29 cellular contexts compared by ENCODE assay signal in the genomic region with DNA sequence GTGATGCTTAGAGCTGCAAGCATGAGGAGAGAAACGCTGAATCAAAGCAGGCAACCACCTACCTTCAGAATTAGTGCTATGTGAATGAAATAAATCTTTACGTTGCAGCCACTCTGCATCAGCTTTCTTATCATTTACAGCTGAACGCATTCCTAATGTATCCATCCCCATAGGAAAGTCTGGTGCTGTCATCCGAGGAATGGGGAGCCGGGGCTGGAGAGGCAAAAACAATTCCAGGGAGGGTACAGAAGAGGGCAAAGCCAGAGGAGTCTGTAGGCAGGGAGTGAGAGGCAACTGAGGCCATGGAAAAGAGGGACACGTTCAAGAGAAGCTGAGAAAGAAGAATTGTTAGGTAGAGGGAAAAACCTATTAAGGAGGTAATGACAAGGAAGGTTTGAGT.
"Had no signal": no experiment of that assay in that cellular context is flagged by ENCODE, and none has a peak within 500 bp of the region (broad histone marks: within the 10 kb centered on the region; RNA-seq: fewer than 3 reads in every experiment).

No MANE protein-coding gene starts in this region.

- H3K4me3 ChIP-seq: stomach, suprapubic skin, testis, thoracic aorta, thyroid gland, tibial artery, tibial nerve, transverse colon, upper lobe of left lung, upper lobe of right lung, uterus, vagina had no signal

- H3K36me3 ChIP-seq: stomach, suprapubic skin, thoracic aorta, thyroid gland, tibial artery, tibial nerve, transverse colon, upper lobe of left lung, upper lobe of right lung, uterus, vagina had no signal

- H3K36me3 Mint-ChIP-seq: stimulated activated effector memory CD8-positive, alpha-beta T cell treated with anti-CD3 and anti-CD28 coated beads, Interleukin-12 subunit alpha, Interleukin-12 subunit beta, amount 100 ng/mL, for 72 hours; stimulated activated memory B cell treated with anti-CD40 and anti-IgM and Interleukin-4, amounts not matched to agents 10 μg/mL and 1 μg/mL and 100 μg/mL, for 72 hours; stimulated activated naive B cell treated with anti-CD40 and anti-IgM and Interleukin-4, amounts not matched to agents 10 μg/mL and 1 μg/mL and 100 μg/mL, for 72 hours; type B pancreatic cell had no signal

- H3K27ac Mint-ChIP-seq: stimulated activated effector memory CD8-positive, alpha-beta T cell treated with anti-CD3 and anti-CD28 coated beads, Interleukin-12 subunit alpha, Interleukin-12 subunit beta, amount 100 ng/mL, for 72 hours; stimulated activated memory B cell treated with anti-CD40 and anti-IgM and Interleukin-4, amounts not matched to agents 10 μg/mL and 1 μg/mL and 100 μg/mL, for 72 hours; stimulated activated naive B cell treated with anti-CD40 and anti-IgM and Interleukin-4, amounts not matched to agents 10 μg/mL and 1 μg/mL and 100 μg/mL, for 72 hours; stimulated activated naive CD8-positive, alpha-beta T cell treated with anti-CD3 and anti-CD28 coated beads, Interleukin-15, amount 100 ng/mL, for 72 hours; stimulated activated naive CD8-positive, alpha-beta T cell treated with anti-CD3 and anti-CD28 coated beads, Interleukin-15, Interleukin-2, amounts not matched to agents 100 ng/mL and 50 ng/mL, for 24 hours; type B pancreatic cell had no signal

- H3K4me1 Mint-ChIP-seq: stimulated activated effector memory CD8-positive, alpha-beta T cell treated with anti-CD3 and anti-CD28 coated beads, Interleukin-12 subunit alpha, Interleukin-12 subunit beta, amount 100 ng/mL, for 72 hours; stimulated activated memory B cell treated with anti-CD40 and anti-IgM and Interleukin-4, amounts not matched to agents 10 μg/mL and 1 μg/mL and 100 μg/mL, for 72 hours had no signal

- H3K27ac ChIP-seq: stomach, suprapubic skin, testis, thoracic aorta, thyroid gland, tibial artery, tibial nerve, transverse colon, upper lobe of left lung, upper lobe of right lung, uterus, vagina had no signal

- H3K27me3 Mint-ChIP-seq: stimulated activated memory B cell treated with anti-CD40 and anti-IgM and Interleukin-4, amounts not matched to agents 10 μg/mL and 1 μg/mL and 100 μg/mL, for 72 hours had no signal

- H3K27me3 ChIP-seq: stomach, testis, thyroid gland, tibial artery, tibial nerve, transverse colon, upper lobe of left lung, upper lobe of right lung, uterus, vagina had no signal

- H3K4me1 ChIP-seq: stomach, suprapubic skin, testis, thyroid gland, tibial artery, tibial nerve, transverse colon, upper lobe of left lung, upper lobe of right lung, uterus, vagina had no signal

- FAIRE-seq: urothelium cell line had no signal

- H3K9me3 Mint-ChIP-seq: stimulated activated effector memory CD8-positive, alpha-beta T cell treated with anti-CD3 and anti-CD28 coated beads, Interleukin-12 subunit alpha, Interleukin-12 subunit beta, amount 100 ng/mL, for 72 hours; stimulated activated memory B cell treated with anti-CD40 and anti-IgM and Interleukin-4, amounts not matched to agents 10 μg/mL and 1 μg/mL and 100 μg/mL, for 72 hours; stimulated activated naive B cell treated with anti-CD40 and anti-IgM and Interleukin-4, amounts not matched to agents 10 μg/mL and 1 μg/mL and 100 μg/mL, for 72 hours; stimulated activated naive CD8-positive, alpha-beta T cell treated with anti-CD3 and anti-CD28 coated beads, Interleukin-15, amount 100 ng/mL, for 72 hours; stimulated activated naive CD8-positive, alpha-beta T cell treated with anti-CD3 and anti-CD28 coated beads, Interleukin-15, Interleukin-2, amounts not matched to agents 100 ng/mL and 50 ng/mL, for 24 hours; type B pancreatic cell had no signal

- DNase-seq: stimulated activated CD4-positive, alpha-beta T cell treated with anti-CD3 and anti-CD28 coated beads, Interleukin-2, amount 100 ng/mL, for 48 hours; stimulated activated CD4-positive, alpha-beta T cell treated with anti-CD3 and anti-CD28 coated beads, Interleukin-4, amount 100 ng/mL, for 1 hour; stimulated activated CD4-positive, alpha-beta T cell treated with anti-CD3 and anti-CD28 coated beads, Interleukin-4, amount 100 ng/mL, for 24 hours; stimulated activated CD4-positive, alpha-beta T cell treated with anti-CD3 and anti-CD28 coated beads, Interleukin-4, amount 100 ng/mL, for 4 hours; stimulated activated CD8-positive, alpha-beta memory T cell treated with anti-CD3 and anti-CD28 coated beads, Interleukin-4, amount 100 ng/mL, for 48 hours; stimulated activated naive B cell treated with anti-CD40 and anti-IgM and Interleukin-4, amounts not matched to agents 10 μg/mL and 1 μg/mL and 100 μg/mL, for 72 hours; stimulated activated naive CD4-positive, alpha-beta T cell; stimulated activated naive CD4-positive, alpha-beta T cell treated with Interleukin-2 at 50 U/mL for 16 hours; stimulated activated naive CD8-positive, alpha-beta T cell treated with anti-CD3 and anti-CD28 coated beads, Interleukin-15, amount 100 ng/mL, for 72 hours; stimulated activated naive CD8-positive, alpha-beta T cell treated with anti-CD3 and anti-CD28 coated beads, Interleukin-15, Interleukin-2, amounts not matched to agents 100 U/mL and 50 U/mL, for 24 hours; stomach; substantia nigra; testis; thyroid gland; tibial artery; transverse colon; trophoblast cell; upper lobe of left lung; upper lobe of right lung; uterus had no signal

- H3K9me3 ChIP-seq: stomach, suprapubic skin, testis, thoracic aorta, thyroid gland, tibial artery, tibial nerve, transverse colon, upper lobe of left lung, upper lobe of right lung, uterus, vagina had no signal

- H3K4me3 Mint-ChIP-seq: stimulated activated effector memory CD8-positive, alpha-beta T cell treated with anti-CD3 and anti-CD28 coated beads, Interleukin-12 subunit alpha, Interleukin-12 subunit beta, amount 100 ng/mL, for 72 hours; stimulated activated memory B cell treated with anti-CD40 and anti-IgM and Interleukin-4, amounts not matched to agents 10 μg/mL and 1 μg/mL and 100 μg/mL, for 72 hours; stimulated activated naive B cell treated with anti-CD40 and anti-IgM and Interleukin-4, amounts not matched to agents 10 μg/mL and 1 μg/mL and 100 μg/mL, for 72 hours; stimulated activated naive CD8-positive, alpha-beta T cell treated with anti-CD3 and anti-CD28 coated beads, Interleukin-15, amount 100 ng/mL, for 72 hours; stimulated activated naive CD8-positive, alpha-beta T cell treated with anti-CD3 and anti-CD28 coated beads, Interleukin-15, Interleukin-2, amounts not matched to agents 100 ng/mL and 50 ng/mL, for 24 hours; type B pancreatic cell had no signal
